ENCODE assay signal across 8 cellular contexts in the genomic region with DNA sequence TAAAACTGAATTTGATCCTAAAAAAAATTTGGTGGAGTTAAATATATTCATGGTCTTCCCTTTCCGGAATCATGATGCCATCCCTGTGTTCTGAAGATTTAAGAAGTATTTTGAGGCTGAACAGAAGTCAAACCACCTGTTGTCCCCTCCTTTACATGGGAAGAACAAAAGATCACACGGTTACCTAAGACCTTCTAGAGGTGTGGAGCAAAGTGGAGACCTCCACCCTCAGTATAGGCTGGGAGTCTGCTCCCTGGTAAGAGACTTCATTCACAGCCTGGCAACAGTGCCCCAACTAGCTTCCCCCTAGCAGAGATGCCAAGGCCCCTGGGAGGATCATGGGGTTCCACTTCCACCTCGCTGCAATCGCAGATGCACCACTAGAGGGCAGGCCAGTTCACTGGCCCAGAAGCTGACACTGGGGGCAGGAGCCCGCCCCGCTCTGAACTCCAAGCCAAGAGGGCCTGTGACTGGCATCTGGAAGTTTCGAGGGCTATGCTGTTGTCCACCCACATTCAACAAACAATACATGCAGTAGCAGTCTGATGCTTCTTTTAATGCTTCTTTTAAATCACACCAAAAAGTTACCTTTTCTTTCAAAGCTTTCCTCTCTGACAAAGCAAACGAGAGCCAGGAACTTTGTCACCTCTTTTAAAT. TPM values are rescaled to one million over a fixed set of nuclear protein-coding genes. Genes with fewer than 3 reads are reported as not detected.
DNase-seq lines count a peak whose midpoint lies in the region; FAIRE-seq and TF ChIP-seq lines count a peak whose summit lies in the region.

No MANE protein-coding gene starts in this region.

- H3K79me2 ChIP-seq in GM23248 (ENCODE audit: insufficient read depth) (no peaks in the 10 kb centered on the region), Karpas-422 (ENCODE audit: low read length) (no peaks in the 10 kb centered on the region)

- no peaks in the 10 kb centered on the region for H3F3A ChIP-seq in GM23248 (ENCODE audit: insufficient read depth)

- no peak overlapping the region for H3K27ac Mint-ChIP-seq in glutamatergic neuron (ENCODE audit: unreplicated experiment)
- H3K27ac Mint-ChIP-seq in progenitor cell of endocrine pancreas: no peak overlapping the region

- DNase-seq in GF-D8 (lab: John Stamatoyannopoulos, UW): peak; percentile 26
- peak; percentile 78 for DNase-seq in GM23248
- peak; percentile 92 for DNase-seq in Karpas-422
- DNase-seq in SK-N-DZ (ENCODE audit: low spot score): peak; percentile 53
- DNase-seq in activated gamma-delta T cell treated with anti-CD3 and anti-CD28 coated beads, Interleukin-2, amount 50 U/mL, for 16 hours (ENCODE audit: low read depth): peak; percentile 74
- DNase-seq in glutamatergic neuron: peak; percentile 84
- peak; percentile 65 for DNase-seq in progenitor cell of endocrine pancreas (ENCODE audit: low spot score, unreplicated experiment)
- peak; percentile 65 for DNase-seq in urothelium cell line (ENCODE audit: low spot score)

- no peak overlapping the region for H2AFZ ChIP-seq in GM23248
- H2AFZ ChIP-seq in Karpas-422 (ENCODE audit: low read length): no peak overlapping the region

- H4K20me1 ChIP-seq in GM23248 (ENCODE audit: insufficient read depth): no peaks in the 10 kb centered on the region
- H4K20me1 ChIP-seq in Karpas-422 (ENCODE audit: insufficient read depth, low read depth, low read length): peaks cover 10% of the 10 kb centered on the region; the same call in 1 of the 2 replicates

- H3K36me3 ChIP-seq in GM23248 (ENCODE audit: low read depth): no peaks in the 10 kb centered on the region
- no peaks in the 10 kb centered on the region for H3K36me3 ChIP-seq in Karpas-422 (ENCODE audit: insufficient read depth, low read length)

- H3K4me3 ChIP-seq in GM23248 (no peak overlapping the region), Karpas-422 (ENCODE audit: low read length) (no peak overlapping the region)

- no peaks in the 10 kb centered on the region; the same call in 1 of the 2 replicates for H3K27me3 ChIP-seq in GM23248 (replicated peaks; ENCODE audit: insufficient read depth)
- H3K27me3 ChIP-seq in Karpas-422 (ENCODE audit: low read length): no peaks in the 10 kb centered on the region

- no peak overlapping the region for H3K27ac ChIP-seq in GM23248
- no peak overlapping the region for H3K27ac ChIP-seq in Karpas-422 (ENCODE audit: low read length)

- H3K4me1 ChIP-seq in GM23248 (ENCODE audit: insufficient read depth) (no peaks in the 10 kb centered on the region), Karpas-422 (ENCODE audit: low read length) (no peaks in the 10 kb centered on the region)

- no peaks in the 10 kb centered on the region for H3K9me3 ChIP-seq in GM23248 (ENCODE audit: low read depth)
- no peaks in the 10 kb centered on the region for H3K9me3 ChIP-seq in Karpas-422 (ENCODE audit: low read length)

- WGBS in GM23248 (ENCODE audit: low coverage in 1 of 2, low lambda C conversion rate in 2 of 2, missing lambda C conversion rate in 2 of 2), 2 experiments: 23 to 29% methylated on average over 8 of the region's 8 CpGs

- no peak for FAIRE-seq in urothelium cell line (lab: Jason Lieb, UNC)

- H3K9me2 ChIP-seq in GM23248 (ENCODE audit: insufficient read depth): no peaks in the 10 kb centered on the region
- no peaks in the 10 kb centered on the region for H3K9me2 ChIP-seq in Karpas-422 (replicated peaks; ENCODE audit: insufficient read depth, low read length)

- H3K27me3 Mint-ChIP-seq in glutamatergic neuron (ENCODE audit: unreplicated experiment) (peaks cover 3% of the 10 kb centered on the region), progenitor cell of endocrine pancreas (no peaks in the 10 kb centered on the region)

- H3K4me3 Mint-ChIP-seq in glutamatergic neuron (ENCODE audit: unreplicated experiment): no peak overlapping the region
- H3K4me3 Mint-ChIP-seq in progenitor cell of endocrine pancreas (ENCODE audit: low read depth): no peak overlapping the region

- in situ Hi-C loops in GM23248 (cut with MboI): loop anchor here (25.0 kb wide), 1 partner anchor 385 kb away; no protein-coding TSS in a partner anchor

- H3K36me3 Mint-ChIP-seq in glutamatergic neuron (ENCODE audit: unreplicated experiment) (no peaks in the 10 kb centered on the region), progenitor cell of endocrine pancreas (ENCODE audit: insufficient read depth) (no peaks in the 10 kb centered on the region)

- no peak overlapping the region for H3K4me2 ChIP-seq in GM23248 (ENCODE audit: unreplicated experiment)
- H3K4me2 ChIP-seq in Karpas-422 (ENCODE audit: low read depth, low read length, poor library complexity, severe bottlenecking): no peak overlapping the region

- TF ChIP-seq CTCF in glutamatergic neuron (IDR thresholded peaks at IDR 0.05; ENCODE audit: partially characterized antibody, unreplicated experiment) (peak; percentile 94), progenitor cell of endocrine pancreas (IDR thresholded peaks at IDR 0.05; ENCODE audit: unreplicated experiment) (peak; percentile 90)

- no peak overlapping the region for H3K9ac ChIP-seq in GM23248
- H3K9ac ChIP-seq in Karpas-422 (ENCODE audit: low read length): no peak overlapping the region

- H3K9me3 Mint-ChIP-seq in glutamatergic neuron (ENCODE audit: unreplicated experiment) (no peaks in the 10 kb centered on the region), progenitor cell of endocrine pancreas (ENCODE audit: low read depth) (no peaks in the 10 kb centered on the region)

- H3K4me1 Mint-ChIP-seq in glutamatergic neuron (ENCODE audit: low read depth, unreplicated experiment) (peaks cover 13% of the 10 kb centered on the region), progenitor cell of endocrine pancreas (ENCODE audit: low read depth) (peaks cover 9% of the 10 kb centered on the region)

RNA-seq across cellular contexts. Expression of a gene that starts 19.5 kb away (rescaled TPM):
- 42.9 and 43.4 TPM in 2 replicates for total RNA-seq in GM23248 (2014; rRNA removed; shearing (Covaris generic))
- polyA plus RNA-seq in GM23248 (2016; fragmentation: Nextera tagmentation; extraction: Ambion mirVana): 44.5 and 44.6 TPM in 2 replicates
- total RNA-seq in Karpas-422 (2014; rRNA removed; shearing (Covaris generic); ENCODE audit: low replicate concordance): 30.4 and 48.0 TPM in 2 replicates
- polyA plus RNA-seq in SK-N-DZ (2014; cell fraction: cytosol; rRNA removed): 22.8 and 23.8 TPM in 2 replicates
- 10.8 and 11.4 TPM in 2 replicates for polyA plus RNA-seq in SK-N-DZ (2014; cell fraction: nucleus; rRNA removed)
- total RNA-seq in glutamatergic neuron (ENCODE audit: unreplicated experiment): 31.5 TPM
- total RNA-seq in progenitor cell of endocrine pancreas: 36.0 and 36.2 TPM in 2 replicates

RNA-seq across cellular contexts. Expression of a gene that starts 40.1 kb away (rescaled TPM):
- not detected in 2 replicates for total RNA-seq in GM23248 (2014; rRNA removed; shearing (Covaris generic))
- polyA plus RNA-seq in GM23248 (2016; fragmentation: Nextera tagmentation; extraction: Ambion mirVana): not detected in 2 replicates
- total RNA-seq in Karpas-422 (2014; rRNA removed; shearing (Covaris generic); ENCODE audit: low replicate concordance): 0.41 and 0.65 TPM in 2 replicates
- 10.1 and 10.3 TPM in 2 replicates for polyA plus RNA-seq in SK-N-DZ (2014; cell fraction: cytosol; rRNA removed)
- polyA plus RNA-seq in SK-N-DZ (2014; cell fraction: nucleus; rRNA removed): 6.4 and 10.4 TPM in 2 replicates
- total RNA-seq in glutamatergic neuron (ENCODE audit: unreplicated experiment) (14.7 TPM), progenitor cell of endocrine pancreas (8.0 and 11.4 TPM in 2 replicates)

RNA-seq across cellular contexts. Expression of a gene that starts 56.9 kb away (rescaled TPM):
- total RNA-seq in GM23248 (2014; rRNA removed; shearing (Covaris generic)): not detected in 2 replicates
- not detected in 2 replicates for polyA plus RNA-seq in GM23248 (2016; fragmentation: Nextera tagmentation; extraction: Ambion mirVana)
- 0.11 and 0.22 TPM in 2 replicates for total RNA-seq in Karpas-422 (2014; rRNA removed; shearing (Covaris generic); ENCODE audit: low replicate concordance)
- polyA plus RNA-seq in SK-N-DZ (2014; cell fraction: cytosol; rRNA removed): not detected in 2 replicates
- 0.19 and 0.57 TPM in 2 replicates for polyA plus RNA-seq in SK-N-DZ (2014; cell fraction: nucleus; rRNA removed)
- 0.49 TPM for total RNA-seq in glutamatergic neuron (ENCODE audit: unreplicated experiment)
- 0.47 and 0.53 TPM in 2 replicates for total RNA-seq in progenitor cell of endocrine pancreas

Comparison
In these comparisons a context has a peak if more than half of its experiments do, and no peak if none do; other contexts are left out.
1. DNase-seq: peak in every context shown above with its lines; median percentile 92 in Karpas-422; 84 in glutamatergic neuron; 78 in GM23248; 74 in activated gamma-delta T cell treated with anti-CD3 and anti-CD28 coated beads, Interleukin-2, amount 50 U/mL, for 16 hours; 65 in progenitor cell of endocrine pancreas; 65 in urothelium cell line; 53 in SK-N-DZ; 26 in GF-D8.